ENCODE assay signal across 17 cellular contexts in genomic region chr16:50834701-50835100, GRCh38.
"Had no signal": no experiment of that assay in that cellular context is flagged by ENCODE, and none has a peak within 500 bp of the region (broad histone marks: within the 10 kb centered on the region; RNA-seq: fewer than 3 reads in every experiment).

No MANE protein-coding gene starts in this region.

- H3K27ac ChIP-seq: foreskin keratinocyte, left lung, lower lobe of right lung, parathyroid adenoma, prostate gland, right lobe of liver, uterus had no signal

- DNase-seq: effector CD4-positive, alpha-beta T cell; endodermal cell; erythroblast; foreskin keratinocyte; left lung; lower lobe of right lung; midbrain; occipital lobe; right lobe of liver; stimulated activated CD4-positive, alpha-beta T cell treated with anti-CD3 and anti-CD28 coated beads, Interleukin-2, amount 100 ng/mL, for 24 hours; stimulated activated CD4-positive, alpha-beta T cell treated with anti-CD3 and anti-CD28 coated beads, Interleukin-4, amount 100 ng/mL, for 4 hours; stimulated activated naive B cell treated with anti-CD40 and anti-IgM and Interleukin-4, amounts not matched to agents 10 μg/mL and 1 μg/mL and 100 μg/mL, for 72 hours; stimulated activated naive CD8-positive, alpha-beta T cell treated with anti-CD3 and anti-CD28 coated beads, Interleukin-15, amount 100 ng/mL, for 72 hours; trophoblast cell; uterus had no signal

- H3K27me3 ChIP-seq: foreskin keratinocyte, right lobe of liver, uterus had no signal
